36 cellular contexts compared by ENCODE assay signal in genomic region chr21:44640761-44641160, GRCh38. TPM values are rescaled to one million over a fixed set of nuclear protein-coding genes. Genes with fewer than 3 reads are reported as not detected.
"Had no signal": no experiment of that assay in that cellular context is flagged by ENCODE, and none has a peak within 500 bp of the region (broad histone marks: within the 10 kb centered on the region; RNA-seq: fewer than 3 reads in every experiment).

No MANE protein-coding gene starts in this region.

- H3K4me1 ChIP-seq: parathyroid adenoma, psoas muscle, right lobe of liver, spleen, suprapubic skin, testis, tibial artery, transverse colon, upper lobe of right lung, uterus had no signal

- H3K36me3 Mint-ChIP-seq: neural progenitor cell; stimulated activated memory B cell treated with anti-CD40 and anti-IgM and Interleukin-4, amounts not matched to agents 10 μg/mL and 1 μg/mL and 100 μg/mL, for 72 hours; type B pancreatic cell had no signal

- H3K4me3 Mint-ChIP-seq: naive thymus-derived CD4-positive, alpha-beta T cell; natural killer cell; nephron; neural progenitor cell; stimulated activated memory B cell treated with anti-CD40 and anti-IgM and Interleukin-4, amounts not matched to agents 10 μg/mL and 1 μg/mL and 100 μg/mL, for 72 hours; stimulated activated naive CD8-positive, alpha-beta T cell treated with anti-CD3 and anti-CD28 coated beads, Interleukin-15, amount 100 ng/mL, for 72 hours; type B pancreatic cell had no signal

- ATAC-seq: naive thymus-derived CD4-positive, alpha-beta T cell; natural killer cell; psoas muscle; right cardiac atrium; right lobe of liver; stimulated activated memory B cell treated with anti-CD40 and anti-IgM and Interleukin-4, amounts not matched to agents 10 μg/mL and 1 μg/mL and 100 μg/mL, for 72 hours; stimulated activated naive CD8-positive, alpha-beta T cell treated with anti-CD3 and anti-CD28 coated beads, Interleukin-15, amount 100 ng/mL, for 72 hours; stimulated activated naive CD8-positive, alpha-beta T cell treated with anti-CD3 and anti-CD28 coated beads, Interleukin-15, Interleukin-2, amounts not matched to agents 100 U/mL and 50 U/mL, for 24 hours; upper lobe of right lung had no signal

- H3K27me3 ChIP-seq: neural progenitor cell, ovary, right lobe of liver, testis, upper lobe of right lung, uterus had no signal

- H3K4me2 ChIP-seq: neural progenitor cell, smooth muscle cell had no signal

- H3K4me3 ChIP-seq: neural progenitor cell, ovary, psoas muscle, right lobe of liver, skin epidermis, smooth muscle cell, spleen, suprapubic skin, testis, tibial artery, transverse colon, upper lobe of right lung, uterus had no signal

- H3K9ac ChIP-seq: neural progenitor cell, parathyroid adenoma had no signal

- H3K36me3 ChIP-seq: neural progenitor cell, ovary, right lobe of liver, spleen, suprapubic skin, tibial artery, transverse colon, upper lobe of right lung, uterus had no signal

- H3K4me1 Mint-ChIP-seq: nephron; stimulated activated memory B cell treated with anti-CD40 and anti-IgM and Interleukin-4, amounts not matched to agents 10 μg/mL and 1 μg/mL and 100 μg/mL, for 72 hours had no signal

- H3K27me3 Mint-ChIP-seq: stimulated activated naive CD8-positive, alpha-beta T cell treated with anti-CD3 and anti-CD28 coated beads, Interleukin-15, amount 100 ng/mL, for 72 hours had no signal

- H2AFZ ChIP-seq: neural progenitor cell, parathyroid adenoma had no signal

- H3K9me3 ChIP-seq: ovary, suprapubic skin, testis, uterus had no signal

- H3K79me2 ChIP-seq: parathyroid adenoma had no signal

- H3K27ac Mint-ChIP-seq: natural killer cell; nephron; neural progenitor cell; progenitor cell of endocrine pancreas; stimulated activated memory B cell treated with anti-CD40 and anti-IgM and Interleukin-4, amounts not matched to agents 10 μg/mL and 1 μg/mL and 100 μg/mL, for 72 hours; stimulated activated naive CD8-positive, alpha-beta T cell treated with anti-CD3 and anti-CD28 coated beads, Interleukin-15, amount 100 ng/mL, for 72 hours; type B pancreatic cell had no signal

- H3K27ac ChIP-seq: neural progenitor cell, ovary, parathyroid adenoma, psoas muscle, right lobe of liver, skin epidermis, spleen, suprapubic skin, testis, tibial artery, transverse colon, upper lobe of right lung, uterus had no signal

- DNase-seq: naive thymus-derived CD4-positive, alpha-beta T cell; natural killer cell; occipital lobe; ovary; posterior cingulate gyrus; psoas muscle; right cardiac atrium; right lobe of liver; spleen; stimulated activated CD4-positive, alpha-beta T cell treated with anti-CD3 and anti-CD28 coated beads, Interleukin-12 subunit alpha, Interleukin-12 subunit beta, amount 100 ng/mL, for 4 hours; stimulated activated CD4-positive, alpha-beta T cell treated with anti-CD3 and anti-CD28 coated beads, Interleukin-1b, Interleukin-23, amount 100 ng/mL, for 48 hours; stimulated activated CD4-positive, alpha-beta T cell treated with anti-CD3 and anti-CD28 coated beads, Interleukin-4, amount 100 ng/mL, for 1 hour; stimulated activated CD4-positive, alpha-beta T cell treated with anti-CD3 and anti-CD28 coated beads, Interleukin-4, amount 100 ng/mL, for 4 hours; stimulated activated CD8-positive, alpha-beta memory T cell treated with anti-CD3 and anti-CD28 coated beads, Interleukin-4, amount 100 ng/mL, for 48 hours; stimulated activated naive CD4-positive, alpha-beta T cell; stimulated activated naive CD8-positive, alpha-beta T cell treated with anti-CD3 and anti-CD28 coated beads, Interleukin-15, amount 100 ng/mL, for 72 hours; stimulated activated naive CD8-positive, alpha-beta T cell treated with anti-CD3 and anti-CD28 coated beads, Interleukin-15, Interleukin-2, amounts not matched to agents 100 U/mL and 50 U/mL, for 24 hours; substantia nigra; testis; tibial artery; transverse colon; upper lobe of right lung; uterus had no signal

RNA-seq across cellular contexts. Expression of gene KRTAP10-10, which starts 3.6 kb away (rescaled TPM):
- total RNA-seq: naive thymus-derived CD4-positive, alpha-beta T cell; natural killer cell; occipital lobe; ovary; progenitor cell of endocrine pancreas; psoas muscle; renal cortical epithelial cell; right cardiac atrium; right lobe of liver; smooth muscle cell; spleen; testis; transverse colon; upper lobe of right lung; urinary bladder; uterus had no signal
- polyA plus RNA-seq: naive thymus-derived CD4-positive, alpha-beta T cell; neural cell; ovary; psoas muscle; right cardiac atrium; smooth muscle cell; spleen; thymus; urinary bladder had no signal

RNA-seq across cellular contexts. Expression of gene KRTAP10-11, which starts 5.5 kb away (rescaled TPM):
- total RNA-seq: naive thymus-derived CD4-positive, alpha-beta T cell; natural killer cell; occipital lobe; ovary; progenitor cell of endocrine pancreas; psoas muscle; renal cortical epithelial cell; right cardiac atrium; right lobe of liver; smooth muscle cell; spleen; transverse colon; upper lobe of right lung; urinary bladder; uterus had no signal
- polyA plus RNA-seq: naive thymus-derived CD4-positive, alpha-beta T cell; neural cell; ovary; psoas muscle; right cardiac atrium; smooth muscle cell; spleen; thymus; urinary bladder had no signal

RNA-seq across cellular contexts. Expression of gene KRTAP12-4, which starts 13.7 kb away (rescaled TPM):
- total RNA-seq: naive thymus-derived CD4-positive, alpha-beta T cell; natural killer cell; occipital lobe; ovary; progenitor cell of endocrine pancreas; psoas muscle; renal cortical epithelial cell; right cardiac atrium; right lobe of liver; smooth muscle cell; spleen; suprapubic skin; testis; transverse colon; upper lobe of right lung; urinary bladder; uterus had no signal
- polyA plus RNA-seq: naive thymus-derived CD4-positive, alpha-beta T cell; neural cell; ovary; psoas muscle; right cardiac atrium; smooth muscle cell; spleen; thymus; urinary bladder had no signal

RNA-seq across cellular contexts. Expression of gene KRTAP10-9, which starts 13.9 kb away (rescaled TPM):
- total RNA-seq: naive thymus-derived CD4-positive, alpha-beta T cell; natural killer cell; occipital lobe; ovary; progenitor cell of endocrine pancreas; psoas muscle; renal cortical epithelial cell; right cardiac atrium; right lobe of liver; smooth muscle cell; spleen; testis; transverse colon; upper lobe of right lung; urinary bladder; uterus had no signal
- polyA plus RNA-seq: naive thymus-derived CD4-positive, alpha-beta T cell; neural cell; ovary; psoas muscle; right cardiac atrium; smooth muscle cell; spleen; thymus; urinary bladder had no signal

RNA-seq across cellular contexts. Expression of gene KRTAP12-3, which starts 17.0 kb away (rescaled TPM):
- total RNA-seq: occipital lobe, ovary, progenitor cell of endocrine pancreas, psoas muscle, renal cortical epithelial cell, right cardiac atrium, right lobe of liver, smooth muscle cell, spleen, testis, transverse colon, upper lobe of right lung, urinary bladder, uterus had no signal
- polyA plus RNA-seq: naive thymus-derived CD4-positive, alpha-beta T cell; neural cell; ovary; psoas muscle; right cardiac atrium; smooth muscle cell; spleen; thymus; urinary bladder had no signal
